1 cellular context compared by ENCODE assay signal in the genomic region with DNA sequence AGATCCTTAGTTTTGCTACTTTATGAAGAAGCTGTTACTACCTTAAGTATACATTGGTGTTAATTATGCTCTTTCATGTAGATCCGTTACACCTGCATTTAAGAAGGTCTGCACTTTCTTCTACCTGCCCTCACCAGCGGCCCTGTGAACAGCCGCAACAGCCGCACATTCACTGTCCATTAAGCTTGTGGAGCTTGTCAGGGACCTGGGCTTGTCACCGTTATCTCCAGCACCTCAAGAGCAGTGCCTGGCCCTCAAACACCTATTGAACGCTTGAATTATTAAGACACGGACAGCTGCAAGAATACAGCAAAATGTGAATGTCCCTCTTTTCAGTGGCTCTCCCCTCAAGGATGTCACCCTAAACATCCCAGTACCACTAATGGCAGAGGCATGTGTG.
TF ChIP-seq lines count a peak whose summit lies in the region.

No MANE protein-coding gene starts in this region.

TF ChIP-seq in K562, 482 proteins besides CTCF, POLR2A, EP300 and RAD21:
- TF ChIP-seq SP1 (CRISPR knock-in tag; IDR thresholded peaks at IDR 0.05) (0 out of 2 replicates have a peak, but pooled peaks have one; percentile 8), NR3C1 (CRISPR knock-in tag; IDR thresholded peaks at IDR 0.05) (no peak)
